In the genomic region with DNA sequence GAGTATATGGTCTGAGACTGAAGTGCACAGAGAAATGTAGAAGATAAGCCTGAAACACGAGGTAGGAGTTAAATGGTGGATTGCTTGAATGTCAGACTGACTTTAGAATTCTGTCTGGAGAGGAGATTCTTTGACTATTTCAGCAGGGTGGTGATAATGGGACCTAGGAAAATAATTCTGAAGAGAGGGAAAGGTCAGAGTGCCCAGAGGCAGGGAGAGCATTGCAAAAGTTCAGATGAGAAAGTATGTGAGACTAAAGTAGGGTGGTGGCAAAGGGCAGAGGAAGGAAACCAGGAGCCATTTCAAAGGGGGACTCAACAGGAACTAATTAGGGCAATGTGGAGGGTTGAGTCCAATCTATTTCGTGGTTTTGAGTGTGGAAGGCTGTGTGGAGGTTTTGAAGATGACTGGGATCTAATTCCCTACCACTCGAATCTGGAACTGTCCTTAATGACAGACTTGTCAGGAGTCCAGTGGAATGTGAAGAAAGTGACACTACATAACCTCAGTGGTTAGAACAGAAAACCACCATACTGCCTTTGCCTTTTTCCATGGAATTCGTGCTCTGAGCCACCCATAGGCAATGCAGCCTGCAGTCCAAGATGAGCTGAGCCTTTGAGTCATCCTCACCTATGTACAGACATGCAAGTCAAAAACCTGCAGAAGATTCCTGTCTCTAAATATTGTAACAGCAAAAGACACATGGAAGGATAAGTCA, we compare ENCODE assay signal across 11 cellular contexts. TPM values are rescaled to one million over a fixed set of nuclear protein-coding genes. Genes with fewer than 3 reads are reported as not detected.
DNase-seq lines count a peak whose midpoint lies in the region; ATAC-seq and TF ChIP-seq lines count a peak whose summit lies in the region.
"Had no signal": no experiment of that assay in that cellular context is flagged by ENCODE, and none has a peak within 500 bp of the region (broad histone marks: within the 10 kb centered on the region; RNA-seq: fewer than 3 reads in every experiment).

No MANE protein-coding gene starts in this region.

- no peaks in the 10 kb centered on the region for H3K27me3 ChIP-seq in subcutaneous abdominal adipose tissue (ENCODE audit: control insufficient read depth in 5 of 5, insufficient read depth in 4 of 5, low read length in 5 of 5)

- H3K4me3 Mint-ChIP-seq in activated CD8-positive, alpha-beta memory T cell treated with anti-CD3 and anti-CD28 coated beads, Interleukin-2, amount 10 ng/mL, durations not matched to agents 7 days and 5 days = no peak overlapping the region
- H3K4me3 Mint-ChIP-seq in activated CD8-positive, alpha-beta T cell treated with anti-CD3 and anti-CD28 coated beads for 36 hours = no peak overlapping the region

- H3K4me3 ChIP-seq in subcutaneous abdominal adipose tissue (ENCODE audit: low read depth in 1 of 5, low read length in 5 of 5) = no peak overlapping the region

- POLR2A ChIA-PET in activated CD8-positive, alpha-beta T cell treated with anti-CD3 and anti-CD28 coated beads for 36 hours (lab: Charles Lee) = interaction anchor here (1.8 kb wide), 1 partner anchor 16 kb away, joined by 5 read pairs; a partner anchor contains a TSS

- no peak for ATAC-seq in activated CD8-positive, alpha-beta memory T cell treated with anti-CD3 and anti-CD28 coated beads, Interleukin-2, amount 10 ng/mL, durations not matched to agents 7 days and 5 days
- ATAC-seq in activated CD8-positive, alpha-beta T cell treated with anti-CD3 and anti-CD28 coated beads for 36 hours = no peak
- ATAC-seq in HG03469 (IDR thresholded peaks at IDR 0.05; ENCODE audit: unreplicated experiment) (no peak), GM19324 (IDR thresholded peaks at IDR 0.05; ENCODE audit: low FRiP score, unreplicated experiment) (no peak)

- H3K27me3 Mint-ChIP-seq in activated CD8-positive, alpha-beta memory T cell treated with anti-CD3 and anti-CD28 coated beads, Interleukin-2, amount 10 ng/mL, durations not matched to agents 7 days and 5 days = no peaks in the 10 kb centered on the region
- no peaks in the 10 kb centered on the region for H3K27me3 Mint-ChIP-seq in activated CD8-positive, alpha-beta T cell treated with anti-CD3 and anti-CD28 coated beads for 36 hours

- CTCF ChIA-PET in activated CD8-positive, alpha-beta memory T cell treated with anti-CD3 and anti-CD28 coated beads, Interleukin-2, amount 10 ng/mL, durations not matched to agents 7 days and 5 days (lab: Charles Lee) = no interaction called here
- CTCF ChIA-PET in activated CD8-positive, alpha-beta T cell treated with anti-CD3 and anti-CD28 coated beads for 36 hours (lab: Charles Lee) = no interaction called here

- peak overlapping the region; percentile 40 for H3K27ac ChIP-seq in subcutaneous abdominal adipose tissue (ENCODE audit: low read depth, low read length)

- no peaks in the 10 kb centered on the region for H3K9me3 Mint-ChIP-seq in activated CD8-positive, alpha-beta memory T cell treated with anti-CD3 and anti-CD28 coated beads, Interleukin-2, amount 10 ng/mL, durations not matched to agents 7 days and 5 days (ENCODE audit: low read depth)
- H3K9me3 Mint-ChIP-seq in activated CD8-positive, alpha-beta T cell treated with anti-CD3 and anti-CD28 coated beads for 36 hours = no peaks in the 10 kb centered on the region

- peaks cover 60% of the 10 kb centered on the region for H3K4me1 Mint-ChIP-seq in activated CD8-positive, alpha-beta memory T cell treated with anti-CD3 and anti-CD28 coated beads, Interleukin-2, amount 10 ng/mL, durations not matched to agents 7 days and 5 days
- H3K4me1 Mint-ChIP-seq in activated CD8-positive, alpha-beta T cell treated with anti-CD3 and anti-CD28 coated beads for 36 hours (ENCODE audit: low read depth) = peaks cover 43% of the 10 kb centered on the region

- no peaks in the 10 kb centered on the region for H3K9me3 ChIP-seq in subcutaneous abdominal adipose tissue (ENCODE audit: control insufficient read depth in 5 of 5, low read length in 5 of 5)

- H3K4me1 ChIP-seq in subcutaneous abdominal adipose tissue (ENCODE audit: control insufficient read depth in 5 of 5, insufficient read depth in 5 of 5, low read length in 5 of 5) = peaks cover 0 to 18% (median 9%) of the 10 kb centered on the region in 5 donors

- H3K36me3 ChIP-seq in subcutaneous abdominal adipose tissue (ENCODE audit: control insufficient read depth in 5 of 5, insufficient read depth in 5 of 5, low read length in 5 of 5) = peaks cover 19 to 40% (median 28%) of the 10 kb centered on the region in 5 donors

- intact Hi-C loops in activated CD8-positive, alpha-beta T cell treated with anti-CD3 and anti-CD28 coated beads for 36 hours (cut with micrococcal nuclease) = loop anchor here (10.0 kb wide), 1 partner anchor 233 kb away; no protein-coding TSS in a partner anchor

- H3K36me3 Mint-ChIP-seq in activated CD8-positive, alpha-beta memory T cell treated with anti-CD3 and anti-CD28 coated beads, Interleukin-2, amount 10 ng/mL, durations not matched to agents 7 days and 5 days = peaks cover 62% of the 10 kb centered on the region
- peaks cover 48% of the 10 kb centered on the region for H3K36me3 Mint-ChIP-seq in activated CD8-positive, alpha-beta T cell treated with anti-CD3 and anti-CD28 coated beads for 36 hours (ENCODE audit: low read depth)

- no peak for TF ChIP-seq CTCF in activated CD8-positive, alpha-beta T cell treated with anti-CD3 and anti-CD28 coated beads for 36 hours (IDR thresholded peaks at IDR 0.05)

- H3K9ac ChIP-seq in subcutaneous abdominal adipose tissue (ENCODE audit: low read length in 5 of 5) = no peak overlapping the region

- DNase-seq in activated CD8-positive, alpha-beta memory T cell treated with anti-CD3 and anti-CD28 coated beads, Interleukin-2, amount 10 ng/mL, durations not matched to agents 7 days and 5 days = no peak
- no peak for DNase-seq in activated CD8-positive, alpha-beta memory T cell treated with anti-CD3 and anti-CD28 coated beads for 24 hours
- no peak for DNase-seq in activated CD8-positive, alpha-beta T cell treated with anti-CD3 and anti-CD28 coated beads for 36 hours
- DNase-seq in fibroblast of gingiva (ENCODE audit: low read depth) (peak; percentile 58), NCI-H146 treated with DMSO at 0.1 percent for 48 hours (lab: John Stamatoyannopoulos, UW; ENCODE audit: unreplicated experiment) (no peak)
- DNase-seq: kidney glomerular epithelial cell; NCI-H187; stimulated activated CD4-positive, alpha-beta T cell treated with anti-CD3 and anti-CD28 coated beads, Interleukin-12 subunit alpha, Interleukin-12 subunit beta, amount 100 ng/mL, for 4 hours had no signal

- peak overlapping the region; percentile 37 for H3K27ac Mint-ChIP-seq in activated CD8-positive, alpha-beta memory T cell treated with anti-CD3 and anti-CD28 coated beads, Interleukin-2, amount 10 ng/mL, durations not matched to agents 7 days and 5 days
- H3K27ac Mint-ChIP-seq in activated CD8-positive, alpha-beta T cell treated with anti-CD3 and anti-CD28 coated beads for 36 hours = peak overlapping the region; percentile 13

RNA-seq across cellular contexts. Expression of a gene that starts 16.1 kb away (rescaled TPM):
- total RNA-seq in activated CD8-positive, alpha-beta memory T cell treated with anti-CD3 and anti-CD28 coated beads, Interleukin-2, amount 10 ng/mL, durations not matched to agents 7 days and 5 days = 10 to 100 TPM; 71.6 to 88.5 TPM
- 10 to 100 TPM; 40.5 to 45.3 TPM for total RNA-seq in activated CD8-positive, alpha-beta T cell treated with anti-CD3 and anti-CD28 coated beads for 36 hours

RNA-seq across cellular contexts. Expression of a gene that starts 45.6 kb away (rescaled TPM):
- total RNA-seq in activated CD8-positive, alpha-beta memory T cell treated with anti-CD3 and anti-CD28 coated beads, Interleukin-2, amount 10 ng/mL, durations not matched to agents 7 days and 5 days = 100 to 1,000 TPM; 107 to 182 TPM
- 1 to 10 TPM; 1.4 to 2.2 TPM for total RNA-seq in activated CD8-positive, alpha-beta T cell treated with anti-CD3 and anti-CD28 coated beads for 36 hours

RNA-seq across cellular contexts. Expression of a gene that starts 54.6 kb away (rescaled TPM):
- 100 to 1,000 TPM; 514 to 528 TPM for total RNA-seq in activated CD8-positive, alpha-beta memory T cell treated with anti-CD3 and anti-CD28 coated beads, Interleukin-2, amount 10 ng/mL, durations not matched to agents 7 days and 5 days
- total RNA-seq in activated CD8-positive, alpha-beta T cell treated with anti-CD3 and anti-CD28 coated beads for 36 hours = 100 to 1,000 TPM; 190 to 198 TPM

Comparison
In these comparisons a context has a peak if more than half of its experiments do, and no peak if none do; other contexts are left out.
1. RNA of a gene that starts 45.6 kb away (total RNA-seq): 107 to 182 TPM in activated CD8-positive, alpha-beta memory T cell treated with anti-CD3 and anti-CD28 coated beads, Interleukin-2, amount 10 ng/mL, durations not matched to agents 7 days and 5 days; 1.4 to 2.2 TPM in activated CD8-positive, alpha-beta T cell treated with anti-CD3 and anti-CD28 coated beads for 36 hours; every median in the first group is over 10 times any median in the second.